In the genomic region with DNA sequence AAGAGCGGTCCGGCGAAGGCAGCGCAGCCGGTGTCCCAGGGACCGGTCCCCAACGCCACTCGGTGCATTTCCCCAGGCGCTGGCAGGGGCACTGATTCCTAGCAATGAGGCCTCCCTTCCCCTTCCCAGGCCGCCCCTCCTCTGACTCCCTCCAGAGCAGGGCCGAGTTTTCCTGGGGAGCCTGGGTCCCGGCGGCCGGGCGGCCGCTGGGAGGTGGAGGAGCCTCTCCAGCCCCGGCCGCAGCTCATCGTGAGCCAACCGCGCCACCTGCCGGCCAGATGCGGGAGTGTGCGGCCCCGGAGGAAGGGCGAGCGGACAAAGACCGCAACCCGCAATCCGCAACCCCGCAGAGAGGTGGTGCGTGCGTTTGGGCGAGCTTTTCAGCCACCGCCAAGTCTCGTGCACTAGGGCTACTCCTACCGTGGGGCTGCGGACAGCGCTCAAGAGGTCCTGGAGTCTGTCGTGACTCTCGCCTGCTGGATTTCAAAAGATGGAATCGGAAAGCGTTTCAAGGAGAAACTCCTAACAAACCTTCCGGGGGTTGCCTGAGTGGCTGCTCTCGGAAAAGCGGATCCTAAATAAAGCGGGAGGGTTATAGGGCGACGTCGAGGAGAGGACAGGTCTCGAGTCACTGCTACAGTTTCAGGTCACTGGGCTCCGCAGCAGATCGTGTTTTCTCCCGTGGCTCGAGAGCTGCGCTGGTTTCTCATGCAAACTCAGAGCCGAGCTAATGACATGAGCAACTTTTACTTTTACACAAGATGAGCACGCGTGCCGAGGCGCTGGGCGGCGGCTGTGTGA, we compare ENCODE assay signal across 1 cellular context.
TF ChIP-seq lines count a peak whose summit lies in the region.

No MANE protein-coding gene starts in this region.

TF ChIP-seq in K562, 482 proteins besides CTCF, POLR2A, EP300 and RAD21 (continued from another document):
- TF ChIP-seq DEAF1 (CRISPR knock-in tag; IDR thresholded peaks at IDR 0.05) (peak; percentile 33; the same call in 1 of the 2 replicates), HEY1 (CRISPR knock-in tag; IDR thresholded peaks at IDR 0.05; ENCODE audit: borderline replicate concordance) (no peak), ZNF3 (CRISPR knock-in tag; IDR thresholded peaks at IDR 0.05) (no peak), CGGBP1 (CRISPR knock-in tag; IDR thresholded peaks at IDR 0.05) (no peak), SMARCB1 (IDR thresholded peaks at IDR 0.05; ENCODE audit: insufficient read length, low read depth) (no peak), ZNF324 (CRISPR knock-in tag; IDR thresholded peaks at IDR 0.05) (no peak), SMC3 (conservative IDR thresholded peaks at IDR 0.05; ENCODE audit: insufficient read depth, low read depth, low read length) (peak; percentile 67), ZNF699 (CRISPR knock-in tag; IDR thresholded peaks at IDR 0.05; ENCODE audit: insufficient replicate concordance) (no peak), ZNF197 (CRISPR knock-in tag; IDR thresholded peaks at IDR 0.05; ENCODE audit: low read depth) (no peak)
- TF ChIP-seq, protein P1, sequence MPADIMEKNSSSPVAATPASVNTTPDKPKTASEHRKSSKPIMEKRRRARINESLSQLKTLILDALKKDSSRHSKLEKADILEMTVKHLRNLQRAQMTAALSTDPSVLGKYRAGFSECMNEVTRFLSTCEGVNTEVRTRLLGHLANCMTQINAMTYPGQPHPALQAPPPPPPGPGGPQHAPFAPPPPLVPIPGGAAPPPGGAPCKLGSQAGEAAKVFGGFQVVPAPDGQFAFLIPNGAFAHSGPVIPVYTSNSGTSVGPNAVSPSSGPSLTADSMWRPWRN (IDR thresholded peaks at IDR 0.05; ENCODE audit: low read depth) = no peak
- TF ChIP-seq, protein P2, sequence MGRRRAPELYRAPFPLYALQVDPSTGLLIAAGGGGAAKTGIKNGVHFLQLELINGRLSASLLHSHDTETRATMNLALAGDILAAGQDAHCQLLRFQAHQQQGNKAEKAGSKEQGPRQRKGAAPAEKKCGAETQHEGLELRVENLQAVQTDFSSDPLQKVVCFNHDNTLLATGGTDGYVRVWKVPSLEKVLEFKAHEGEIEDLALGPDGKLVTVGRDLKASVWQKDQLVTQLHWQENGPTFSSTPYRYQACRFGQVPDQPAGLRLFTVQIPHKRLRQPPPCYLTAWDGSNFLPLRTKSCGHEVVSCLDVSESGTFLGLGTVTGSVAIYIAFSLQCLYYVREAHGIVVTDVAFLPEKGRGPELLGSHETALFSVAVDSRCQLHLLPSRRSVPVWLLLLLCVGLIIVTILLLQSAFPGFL (CRISPR knock-in tag; IDR thresholded peaks at IDR 0.05) = no peak
- TF ChIP-seq, protein P3, sequence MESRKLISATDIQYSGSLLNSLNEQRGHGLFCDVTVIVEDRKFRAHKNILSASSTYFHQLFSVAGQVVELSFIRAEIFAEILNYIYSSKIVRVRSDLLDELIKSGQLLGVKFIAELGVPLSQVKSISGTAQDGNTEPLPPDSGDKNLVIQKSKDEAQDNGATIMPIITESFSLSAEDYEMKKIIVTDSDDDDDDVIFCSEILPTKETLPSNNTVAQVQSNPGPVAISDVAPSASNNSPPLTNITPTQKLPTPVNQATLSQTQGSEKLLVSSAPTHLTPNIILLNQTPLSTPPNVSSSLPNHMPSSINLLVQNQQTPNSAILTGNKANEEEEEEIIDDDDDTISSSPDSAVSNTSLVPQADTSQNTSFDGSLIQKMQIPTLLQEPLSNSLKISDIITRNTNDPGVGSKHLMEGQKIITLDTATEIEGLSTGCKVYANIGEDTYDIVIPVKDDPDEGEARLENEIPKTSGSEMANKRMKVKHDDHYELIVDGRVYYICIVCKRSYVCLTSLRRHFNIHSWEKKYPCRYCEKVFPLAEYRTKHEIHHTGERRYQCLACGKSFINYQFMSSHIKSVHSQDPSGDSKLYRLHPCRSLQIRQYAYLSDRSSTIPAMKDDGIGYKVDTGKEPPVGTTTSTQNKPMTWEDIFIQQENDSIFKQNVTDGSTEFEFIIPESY (CRISPR knock-in tag; IDR thresholded peaks at IDR 0.05) = peak; percentile 71
